Comparison of ENCODE assay signal across 22 cellular contexts in genomic region chr12:21891763-21892217, GRCh38. TPM values are rescaled to one million over a fixed set of nuclear protein-coding genes. Genes with fewer than 3 reads are reported as not detected.
DNase-seq lines count a peak whose midpoint lies in the region; ATAC-seq and TF ChIP-seq lines count a peak whose summit lies in the region.
"Had no signal": no experiment of that assay in that cellular context is flagged by ENCODE, and none has a peak within 500 bp of the region (broad histone marks: within the 10 kb centered on the region; RNA-seq: fewer than 3 reads in every experiment).

No MANE protein-coding gene starts in this region.

- peak overlapping the region; percentile 25 for H3K9ac ChIP-seq in mesenchymal stem cell (ENCODE audit: low read length)

- H3K27ac Mint-ChIP-seq in immature natural killer cell: no peak overlapping the region
- H3K27ac Mint-ChIP-seq: activated CD4-positive, alpha-beta T cell treated with anti-CD3 and anti-CD28 coated beads, Interleukin-2, amount 10 ng/mL, durations not matched to agents 24 days and 14 days; activated naive CD4-positive, alpha-beta T cell treated with anti-CD3 and anti-CD28 coated beads for 36 hours; natural killer cell treated with Interleukin-12 subunit alpha and Interleukin-12 subunit beta and Interleukin-15 and Interleukin-18, amount 100 ng/mL, for 72 hours had no signal

- H2BK12ac ChIP-seq in mesenchymal stem cell (ENCODE audit: low read length in 2 of 2): no peak overlapping the region

- H3K79me1 ChIP-seq in mesenchymal stem cell (replicated peaks; ENCODE audit: low read length, poor library complexity, severe bottlenecking): no peaks in the 10 kb centered on the region

- intact Hi-C loops in sigmoid colon (cut with DNase I): loop anchor here (2.0 to 5.0 kb wide), 3 partner anchors 51 to 117 kb away; partner anchors contain the start of genes ABCC9 and KCNJ8

- 57% methylated on average over 2 of the region's 2 CpGs for WGBS in mesenchymal stem cell
- 69 to 84% methylated on average over 2 of the region's 2 CpGs for WGBS in sigmoid colon, 2 donors

- H3K27ac ChIP-seq in mesenchymal stem cell (ENCODE audit: low read length, poor library complexity, severe bottlenecking): no peak overlapping the region
- H3K27ac ChIP-seq in sigmoid colon: peak overlapping the region; percentile 73 to 82 (median 76)
- H3K27ac ChIP-seq: A549, C4-2B, epithelial cell of prostate had no signal

- H3K4me2 ChIP-seq in mesenchymal stem cell (ENCODE audit: low read length, poor library complexity, severe bottlenecking): no peak overlapping the region
- H3K4me2 ChIP-seq: A549 had no signal

- H3K4me1 Mint-ChIP-seq in immature natural killer cell: no peaks in the 10 kb centered on the region
- H3K4me1 Mint-ChIP-seq: activated CD4-positive, alpha-beta T cell treated with anti-CD3 and anti-CD28 coated beads, Interleukin-2, amount 10 ng/mL, durations not matched to agents 24 days and 14 days had no signal

- H2BK15ac ChIP-seq in mesenchymal stem cell (ENCODE audit: low read depth, poor library complexity, severe bottlenecking): no peak overlapping the region

- H3K14ac ChIP-seq in mesenchymal stem cell (ENCODE audit: low read length in 2 of 2): no peak overlapping the region

- peak; percentile 17 for DNase-seq in NCI-H446 treated with DMSO at 0.1 percent for 48 hours (lab: John Stamatoyannopoulos, UW)
- peak; percentile 11 for DNase-seq in fibroblast of villous mesenchyme (ENCODE audit: low read depth)
- DNase-seq in mesenchymal stem cell: no peak
- peak; percentile 93 for DNase-seq in sigmoid colon
- DNase-seq in immature natural killer cell: no peak
- no peak for DNase-seq in RKO (ENCODE audit: low spot score)
- no peak for DNase-seq in T-helper 9 cell
- DNase-seq: activated CD4-positive, alpha-beta T cell treated with anti-CD3 and anti-CD28 coated beads, Interleukin-2, amount 10 ng/mL, durations not matched to agents 24 days and 14 days; activated naive CD4-positive, alpha-beta T cell treated with anti-CD3 and anti-CD28 coated beads for 36 hours; dermis blood vessel endothelial cell; NCI-H187; NCI-H69; OCI-M1; stimulated activated CD4-positive, alpha-beta T cell treated with anti-CD3 and anti-CD28 coated beads, Interleukin-4, amount 100 ng/mL, for 24 hours; stimulated activated CD8-positive, alpha-beta memory T cell treated with anti-CD3 and anti-CD28 coated beads, Interleukin-4, amount 100 ng/mL, for 48 hours; T1000 had no signal

- H2BK120ac ChIP-seq in mesenchymal stem cell (ENCODE audit: low read depth, low read length): no peak overlapping the region

- no peak overlapping the region for H2AFZ ChIP-seq in mesenchymal stem cell (ENCODE audit: low read depth, low read length)

- no peaks in the 10 kb centered on the region for H3K36me3 Mint-ChIP-seq in immature natural killer cell
- H3K36me3 Mint-ChIP-seq: natural killer cell treated with Interleukin-12 subunit alpha and Interleukin-12 subunit beta and Interleukin-15 and Interleukin-18, amount 100 ng/mL, for 72 hours had no signal

- H3K27me3 ChIP-seq in mesenchymal stem cell (ENCODE audit: control insufficient read depth in 1 of 2, insufficient read depth in 1 of 2, low read length in 2 of 2): no peaks in the 10 kb centered on the region
- no peaks in the 10 kb centered on the region for H3K27me3 ChIP-seq in sigmoid colon

- TF ChIP-seq CTCF in fibroblast of villous mesenchyme (IDR thresholded peaks at IDR 0.05; ENCODE audit: insufficient read depth, low read depth, low read length) (no peak), sigmoid colon (IDR thresholded peaks at IDR 0.05) (no peak)

- H4K91ac ChIP-seq in mesenchymal stem cell (ENCODE audit: low read length): no peak overlapping the region

- H3K4me1 ChIP-seq in mesenchymal stem cell (ENCODE audit: control insufficient read depth, insufficient read depth, low read depth, low read length): no peaks in the 10 kb centered on the region
- peaks cover 0 to 65% (median 49%) of the 10 kb centered on the region in 4 donors for H3K4me1 ChIP-seq in sigmoid colon
- H3K4me1 ChIP-seq: A549 had no signal

- H3K9me3 ChIP-seq in mesenchymal stem cell (ENCODE audit: control insufficient read depth, low read length) (no peaks in the 10 kb centered on the region), sigmoid colon (no peaks in the 10 kb centered on the region)
- H3K9me3 ChIP-seq: A549 had no signal

- no peak for ATAC-seq in HG03521 (IDR thresholded peaks at IDR 0.05; ENCODE audit: unreplicated experiment)
- ATAC-seq: A549; natural killer cell treated with Interleukin-12 subunit alpha and Interleukin-12 subunit beta and Interleukin-15 and Interleukin-18, amount 100 ng/mL, for 72 hours had no signal

- no peak overlapping the region for H3K4me3 Mint-ChIP-seq in immature natural killer cell
- H3K4me3 Mint-ChIP-seq: activated CD4-positive, alpha-beta T cell treated with anti-CD3 and anti-CD28 coated beads, Interleukin-2, amount 10 ng/mL, durations not matched to agents 24 days and 14 days; activated naive CD4-positive, alpha-beta T cell treated with anti-CD3 and anti-CD28 coated beads for 36 hours; natural killer cell treated with Interleukin-12 subunit alpha and Interleukin-12 subunit beta and Interleukin-15 and Interleukin-18, amount 100 ng/mL, for 72 hours had no signal

- H3K4me3 ChIP-seq in fibroblast of villous mesenchyme (ENCODE audit: low read depth, low read length) (no peak overlapping the region), mesenchymal stem cell (ENCODE audit: insufficient read depth in 1 of 2, low read depth in 1 of 2, low read length in 2 of 2) (no peak overlapping the region), sigmoid colon (no peak overlapping the region)
- H3K4me3 ChIP-seq: A549 had no signal

- H3K4ac ChIP-seq in mesenchymal stem cell (ENCODE audit: low read depth in 1 of 2, low read length in 2 of 2): no peak overlapping the region

- H3K23ac ChIP-seq in mesenchymal stem cell (ENCODE audit: low read length in 2 of 2): no peak overlapping the region

- TF ChIP-seq POLR2A in sigmoid colon (IDR thresholded peaks at IDR 0.05): no peak

- H2AK5ac ChIP-seq in mesenchymal stem cell (ENCODE audit: low read length, severe bottlenecking): no peak overlapping the region

- no peak overlapping the region for H3K18ac ChIP-seq in mesenchymal stem cell (ENCODE audit: low read depth in 1 of 2, low read length in 2 of 2)

- no peak overlapping the region for H4K8ac ChIP-seq in mesenchymal stem cell (ENCODE audit: low read length)

- H3K36me3 ChIP-seq in mesenchymal stem cell (ENCODE audit: control insufficient read depth in 1 of 2, insufficient read depth in 2 of 2, low read depth in 1 of 2, low read length in 2 of 2) (no peaks in the 10 kb centered on the region), sigmoid colon (no peaks in the 10 kb centered on the region)

- no peak overlapping the region for H2BK5ac ChIP-seq in mesenchymal stem cell (ENCODE audit: low read depth, low read length, poor library complexity, severe bottlenecking)

- H3K9me3 Mint-ChIP-seq in immature natural killer cell: peaks cover 0 to 9% (median 2%) of the 10 kb centered on the region in 6 donors
- H3K9me3 Mint-ChIP-seq: activated CD4-positive, alpha-beta T cell treated with anti-CD3 and anti-CD28 coated beads, Interleukin-2, amount 10 ng/mL, durations not matched to agents 24 days and 14 days had no signal

- TF ChIP-seq EP300 in sigmoid colon (IDR thresholded peaks at IDR 0.05): peak; percentile 7 to 57 (median 34)

- no peaks in the 10 kb centered on the region for H3K27me3 Mint-ChIP-seq in immature natural killer cell (ENCODE audit: low read depth in 3 of 3)
- H3K27me3 Mint-ChIP-seq: activated CD4-positive, alpha-beta T cell treated with anti-CD3 and anti-CD28 coated beads, Interleukin-2, amount 10 ng/mL, durations not matched to agents 24 days and 14 days; natural killer cell treated with Interleukin-12 subunit alpha and Interleukin-12 subunit beta and Interleukin-15 and Interleukin-18, amount 100 ng/mL, for 72 hours had no signal

RNA-seq across cellular contexts. Expression of gene ABCC9, which starts 49.4 kb away (rescaled TPM):
- 7.4 and 12.1 TPM in 2 replicates for total RNA-seq in fibroblast of villous mesenchyme
- polyA plus RNA-seq in mesenchymal stem cell (2013, experiment 1 of 2): 0.01 TPM
- 0.01 TPM for polyA plus RNA-seq in mesenchymal stem cell (2013, experiment 2 of 2)
- 10 to 100 TPM; 28.2 to 39.2 (median 34.0) TPM for total RNA-seq in sigmoid colon
- 1 to 10 TPM in 2 of 3 donors, under 1 TPM in 1; 0.23 to 6.0 (median 2.4) TPM for polyA plus RNA-seq in sigmoid colon
- not detected for polyA plus RNA-seq in immature natural killer cell
- total RNA-seq: activated CD4-positive, alpha-beta T cell treated with anti-CD3 and anti-CD28 coated beads, Interleukin-2, amount 10 ng/mL, durations not matched to agents 24 days and 14 days; activated naive CD4-positive, alpha-beta T cell treated with anti-CD3 and anti-CD28 coated beads for 36 hours; natural killer cell treated with Interleukin-12 subunit alpha and Interleukin-12 subunit beta and Interleukin-15 and Interleukin-18, amount 100 ng/mL, for 72 hours; SK-MEL-5 had no signal

Comparison
In these comparisons a context has a peak if more than half of its experiments do, and no peak if none do; other contexts are left out.
1. DNase-seq: peak in NCI-H446 treated with DMSO at 0.1 percent for 48 hours (single experiment), fibroblast of villous mesenchyme (single experiment) and sigmoid colon (single experiment); none in mesenchymal stem cell (single experiment), immature natural killer cell (0 of 3), RKO (single experiment) and T-helper 9 cell (single experiment).